In genomic region chr10:100346765-100347567, GRCh38 we compare ENCODE assay signal across 1 cellular context.
TF ChIP-seq lines count a peak whose summit lies in the region.

SCD (plus strand) TSS chr10:100347233; CDS start chr10:100347505, 272 bp downstream.

TF ChIP-seq in HepG2, 621 proteins besides CTCF, POLR2A, EP300 and RAD21 (continued from another document and continues in another):
- TF ChIP-seq AKNA (CRISPR knock-in tag; IDR thresholded peaks at IDR 0.05; ENCODE audit: borderline replicate concordance): no peak
- peak; percentile 61 for TF ChIP-seq HNRNPLL (IDR thresholded peaks at IDR 0.05; ENCODE audit: low read depth, low read length, poor library complexity, severe bottlenecking)
- TF ChIP-seq SP2 (CRISPR knock-in tag; IDR thresholded peaks at IDR 0.05): 0 out of 2 replicates have a peak, but pooled peaks have one; percentile 58
- TF ChIP-seq SP4 (CRISPR knock-in tag; IDR thresholded peaks at IDR 0.05): no peak; the same call in 1 of the 2 replicates
- no peak for TF ChIP-seq ATM (IDR thresholded peaks at IDR 0.05; ENCODE audit: borderline replicate concordance)
- TF ChIP-seq FOXO1 (CRISPR knock-in tag; IDR thresholded peaks at IDR 0.05): 0 out of 2 replicates have a peak, but pooled peaks have one; percentile 27
- peak; percentile 37; the same call in 1 of the 2 replicates for TF ChIP-seq ZNF530 (CRISPR knock-in tag; IDR thresholded peaks at IDR 0.05; ENCODE audit: low read depth)
- TF ChIP-seq TRIM24 (CRISPR knock-in tag; IDR thresholded peaks at IDR 0.05): no peak
- TF ChIP-seq ZNF816 (CRISPR knock-in tag; IDR thresholded peaks at IDR 0.05; ENCODE audit: borderline replicate concordance): no peak
- TF ChIP-seq PRPF4 (IDR thresholded peaks at IDR 0.05; ENCODE audit: low read depth, low read length, poor library complexity, severe bottlenecking): no peak
- TF ChIP-seq CHD2 (IDR thresholded peaks at IDR 0.05; ENCODE audit: low read depth, low read length): no peak
- TF ChIP-seq ZNF503 (CRISPR knock-in tag; IDR thresholded peaks at IDR 0.05): peak; percentile 37; the same call in 1 of the 2 replicates
- TF ChIP-seq NFRKB (IDR thresholded peaks at IDR 0.05): no peak
- TF ChIP-seq NFE2 (CRISPR knock-in tag; IDR thresholded peaks at IDR 0.05): no peak
- TF ChIP-seq ZNF350 (CRISPR knock-in tag; IDR thresholded peaks at IDR 0.05; ENCODE audit: borderline replicate concordance, low read depth): peak; percentile 24; the same call in 1 of the 2 replicates
- peak; percentile 63; the same call in 1 of the 2 replicates for TF ChIP-seq YEATS4 (CRISPR knock-in tag; IDR thresholded peaks at IDR 0.05; ENCODE audit: borderline replicate concordance)
- peak; percentile 51; the same call in 1 of the 2 replicates for TF ChIP-seq ZNF746 (CRISPR knock-in tag; IDR thresholded peaks at IDR 0.05)
- TF ChIP-seq ZXDC (CRISPR knock-in tag; IDR thresholded peaks at IDR 0.05): no peak; the same call in 1 of the 2 replicates
- TF ChIP-seq GATA4 (IDR thresholded peaks at IDR 0.05; ENCODE audit: borderline replicate concordance, low read depth): peak; percentile 17
- TF ChIP-seq SPEN (CRISPR knock-in tag; IDR thresholded peaks at IDR 0.05; ENCODE audit: low read depth): peak; percentile 71
- TF ChIP-seq ZBTB2 (CRISPR knock-in tag; IDR thresholded peaks at IDR 0.05; ENCODE audit: low read depth): peak; percentile 4
- TF ChIP-seq ZNF761 (CRISPR knock-in tag; conservative IDR thresholded peaks at IDR 0.05): no peak
- TF ChIP-seq TCF12 (IDR thresholded peaks at IDR 0.05): no peak
- peak; percentile 90; the same call in 1 of the 2 replicates for TF ChIP-seq TCF12 (CRISPR knock-in tag; IDR thresholded peaks at IDR 0.05)
- peak; percentile 8; the same call in 1 of the 2 replicates for TF ChIP-seq AHDC1 (CRISPR knock-in tag; IDR thresholded peaks at IDR 0.05; ENCODE audit: borderline replicate concordance)
- no peak for TF ChIP-seq NPAS2 (CRISPR knock-in tag; IDR thresholded peaks at IDR 0.05; ENCODE audit: borderline replicate concordance)
- no peak for TF ChIP-seq RNF2 (conservative IDR thresholded peaks at IDR 0.05; ENCODE audit: low read depth)
- TF ChIP-seq MYC (CRISPR knock-in tag; IDR thresholded peaks at IDR 0.05; ENCODE audit: borderline replicate concordance): peak; percentile 47
- TF ChIP-seq ZNF839 (CRISPR knock-in tag; IDR thresholded peaks at IDR 0.05; ENCODE audit: borderline replicate concordance): peak; percentile 63; the same call in 1 of the 2 replicates
- TF ChIP-seq MED13 (CRISPR knock-in tag; IDR thresholded peaks at IDR 0.05): no peak
- TF ChIP-seq KAT2B (IDR thresholded peaks at IDR 0.05; ENCODE audit: borderline replicate concordance, low read depth, low read length): no peak
- TF ChIP-seq ZNF556 (CRISPR knock-in tag; IDR thresholded peaks at IDR 0.05; ENCODE audit: borderline replicate concordance): no peak
- peak; percentile 46; the same call in 1 of the 2 replicates for TF ChIP-seq PATZ1 (CRISPR knock-in tag; IDR thresholded peaks at IDR 0.05)
- TF ChIP-seq SKI (IDR thresholded peaks at IDR 0.05; ENCODE audit: partially characterized antibody): peak; percentile 75
- no peak for TF ChIP-seq ZNF143 (CRISPR knock-in tag; IDR thresholded peaks at IDR 0.05)
- TF ChIP-seq TFDP1 (CRISPR knock-in tag; IDR thresholded peaks at IDR 0.05; ENCODE audit: borderline replicate concordance): peak; percentile 57; the same call in 1 of the 2 replicates
- TF ChIP-seq HNRNPK (IDR thresholded peaks at IDR 0.05; ENCODE audit: low read depth, low read length, poor library complexity, severe bottlenecking): no peak
- TF ChIP-seq KAT8 (CRISPR knock-in tag; IDR thresholded peaks at IDR 0.05): peak; percentile 55
- TF ChIP-seq ZKSCAN8 (CRISPR knock-in tag; IDR thresholded peaks at IDR 0.05; ENCODE audit: borderline replicate concordance): no peak
